In the genomic region with DNA sequence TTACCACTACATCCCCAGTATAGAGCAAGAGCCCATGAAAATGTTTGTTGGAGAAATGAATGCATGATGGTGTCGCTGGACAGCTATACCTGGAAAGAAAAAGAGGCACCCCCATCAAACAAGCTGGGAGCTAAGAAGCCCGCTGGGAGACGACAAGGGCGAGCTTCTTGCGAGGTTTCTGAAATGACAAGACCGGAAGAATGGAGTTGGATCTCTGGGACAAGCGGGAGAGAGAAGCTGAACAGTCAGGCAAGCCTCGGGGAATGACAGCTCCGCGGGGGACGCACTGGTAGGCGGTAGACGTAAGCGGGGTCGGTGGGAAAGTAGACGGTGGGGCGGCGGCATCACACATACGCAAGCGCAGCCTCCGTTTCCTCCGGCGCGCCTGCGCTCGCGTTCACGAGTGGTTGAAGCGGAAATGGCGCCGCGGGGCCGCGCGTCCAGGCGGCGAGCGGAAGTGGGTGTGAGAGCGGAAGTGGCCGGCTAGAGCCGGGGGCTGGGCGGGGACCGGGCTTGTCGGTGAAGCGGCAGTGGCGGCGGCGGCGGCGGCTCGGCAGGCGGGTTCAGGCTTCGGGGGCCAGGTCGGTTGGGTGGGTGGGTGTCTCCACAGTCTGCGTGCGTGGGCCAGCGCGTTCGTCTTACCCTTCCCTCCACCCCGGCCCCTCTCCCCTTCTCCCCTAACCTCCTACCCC, we compare ENCODE assay signal across 8 cellular contexts. TPM values are rescaled to one million over a fixed set of nuclear protein-coding genes. Genes with fewer than 3 reads are reported as not detected.
DNase-seq lines count a peak whose midpoint lies in the region; ATAC-seq and TF ChIP-seq lines count a peak whose summit lies in the region.

ARPC2 (plus strand) TSS at position 516 of the 692 bp plus-strand sequence. CDS start 282 bp downstream, outside the sequence.

- peak within 1 kb of the TSS; percentile 88 for H3K4me3 Mint-ChIP-seq in natural killer cell treated with Interleukin-12 subunit alpha and Interleukin-12 subunit beta and Interleukin-15 and Interleukin-18, amount 100 ng/mL, for 72 hours

- ATAC-seq in natural killer cell treated with Interleukin-12 subunit alpha and Interleukin-12 subunit beta and Interleukin-15 and Interleukin-18, amount 100 ng/mL, for 72 hours, result peak; percentile 90 to 94

- no peaks in the 10 kb centered on the region for H3K9me3 Mint-ChIP-seq in natural killer cell treated with Interleukin-12 subunit alpha and Interleukin-12 subunit beta and Interleukin-15 and Interleukin-18, amount 100 ng/mL, for 72 hours

- H3K36me3 ChIP-seq in H7 (replicated peaks; ENCODE audit: control insufficient read depth, insufficient read depth, low read length), result no peaks in the 10 kb centered on the region; the same call in 1 of the 2 replicates

- DNase-seq in ELF-1 (ENCODE audit: low read depth, low spot score), result peak; percentile 94
- DNase-seq in H7, result peak; percentile 96
- DNase-seq in M059J (ENCODE audit: low read depth), result peak; percentile 92
- peak; percentile 54 for DNase-seq in SHP77 treated with DMSO at 0.1 percent for 48 hours (lab: John Stamatoyannopoulos, UW)
- DNase-seq in activated effector memory CD4-positive, alpha-beta T cell treated with anti-CD3 and anti-CD28 coated beads, Interleukin-2, amount 50 U/mL, for 16 hours, result peak; percentile 98
- peak; percentile 90 for DNase-seq in fibroblast of the aortic adventitia (ENCODE audit: low read depth)
- DNase-seq in natural killer cell treated with Interleukin-12 subunit alpha and Interleukin-12 subunit beta and Interleukin-15 and Interleukin-18, amount 100 ng/mL, for 72 hours (ENCODE audit: low spot score), result peak; percentile 98
- DNase-seq in stimulated activated naive CD4-positive, alpha-beta T cell treated with Interleukin-2 at 50 U/mL for 16 hours (lab: John Stamatoyannopoulos, UW), result peak; percentile 91

- peak within 1 kb of the TSS; percentile 91 to 94 for H3K27ac Mint-ChIP-seq in natural killer cell treated with Interleukin-12 subunit alpha and Interleukin-12 subunit beta and Interleukin-15 and Interleukin-18, amount 100 ng/mL, for 72 hours

- no peak for TF ChIP-seq CTCF in fibroblast of the aortic adventitia (IDR thresholded peaks at IDR 0.05; ENCODE audit: insufficient read depth, low read length)

- H3K27me3 Mint-ChIP-seq in natural killer cell treated with Interleukin-12 subunit alpha and Interleukin-12 subunit beta and Interleukin-15 and Interleukin-18, amount 100 ng/mL, for 72 hours, result no peaks in the 10 kb centered on the region

- H3K36me3 Mint-ChIP-seq in natural killer cell treated with Interleukin-12 subunit alpha and Interleukin-12 subunit beta and Interleukin-15 and Interleukin-18, amount 100 ng/mL, for 72 hours, result peaks cover 32% of the 10 kb centered on the region

- no peaks in the 10 kb centered on the region for H3K27me3 ChIP-seq in H7 (ENCODE audit: control insufficient read depth, insufficient read depth, low read length)

- H3K4me3 ChIP-seq in H7 (ENCODE audit: insufficient read depth, low read depth, low read length) (peak within 1 kb of the TSS; percentile 88), fibroblast of the aortic adventitia (ENCODE audit: low read depth, low read length) (peak within 1 kb of the TSS; percentile 97)

- H3K4me1 Mint-ChIP-seq in natural killer cell treated with Interleukin-12 subunit alpha and Interleukin-12 subunit beta and Interleukin-15 and Interleukin-18, amount 100 ng/mL, for 72 hours (ENCODE audit: low read depth in 2 of 2), result peaks cover 41 to 44% of the 10 kb centered on the region in 2 donors

RNA-seq across cellular contexts. Expression of gene ARPC2, which starts in this region (rescaled TPM):
- 146 and 167 TPM in 2 replicates for total RNA-seq in H7 (2014; rRNA removed; shearing (Covaris generic))
- total RNA-seq in M059J (2014; rRNA removed; shearing (Covaris generic)), result 359 and 456 TPM in 2 replicates
- total RNA-seq in fibroblast of the aortic adventitia (ENCODE audit: low replicate concordance), result 121 and 368 TPM in 2 replicates
- 100 to 1,000 TPM; 509 to 675 TPM for total RNA-seq in natural killer cell treated with Interleukin-12 subunit alpha and Interleukin-12 subunit beta and Interleukin-15 and Interleukin-18, amount 100 ng/mL, for 72 hours

Comparison
In these comparisons a context has a peak if more than half of its experiments do, and no peak if none do; other contexts are left out.
1. Peak in every context shown above with its lines: DNase-seq, ATAC-seq and H3K4me3 ChIP-seq.